ENCODE assay signal across 10 cellular contexts in genomic region chr5:112529525-112529924, GRCh38.
DNase-seq lines count a peak whose midpoint lies in the region; ATAC-seq and TF ChIP-seq lines count a peak whose summit lies in the region.
"Had no signal": no experiment of that assay in that cellular context is flagged by ENCODE, and none has a peak within 500 bp of the region (broad histone marks: within the 10 kb centered on the region; RNA-seq: fewer than 3 reads in every experiment).

No MANE protein-coding gene starts in this region.

- no peaks in the 10 kb centered on the region for H3K36me3 ChIP-seq in mesenchymal stem cell (ENCODE audit: control insufficient read depth in 1 of 2, insufficient read depth in 2 of 2, low read depth in 1 of 2, low read length in 2 of 2)

- H3K4me1 ChIP-seq in mesenchymal stem cell (ENCODE audit: control insufficient read depth, insufficient read depth, low read depth, low read length): no peaks in the 10 kb centered on the region

- DNase-seq in NCI-H1092 treated with DMSO at 0.1 percent for 48 hours (lab: John Stamatoyannopoulos, UW) (peak; percentile 19), NCI-H1092 (lab: John Stamatoyannopoulos, UW) (no peak), LNCaP clone FGC (ENCODE audit: low read depth) (no peak), dermis blood vessel endothelial cell (peak; percentile 57), pons (ENCODE audit: low spot score) (peak; percentile 43), mesenchymal stem cell (no peak), dedifferentiated amniotic fluid mesenchymal stem cell (ENCODE audit: extremely low spot score) (no peak)
- DNase-seq: effector memory CD8-positive, alpha-beta T cell; retina had no signal

- no peak overlapping the region for H3K14ac ChIP-seq in mesenchymal stem cell (ENCODE audit: low read length in 2 of 2)

- TF ChIP-seq CTCF in LNCaP clone FGC (IDR thresholded peaks at IDR 0.05; ENCODE audit: control insufficient read depth, extremely low read depth, insufficient read depth): peak; percentile 56

- no peaks in the 10 kb centered on the region for H3K79me1 ChIP-seq in mesenchymal stem cell (replicated peaks; ENCODE audit: low read length, poor library complexity, severe bottlenecking)

- H3K4me3 ChIP-seq in LNCaP clone FGC (ENCODE audit: low read depth, low read length) (no peak overlapping the region), mesenchymal stem cell (ENCODE audit: insufficient read depth in 1 of 2, low read depth in 1 of 2, low read length in 2 of 2) (no peak overlapping the region)

- H4K91ac ChIP-seq in mesenchymal stem cell (ENCODE audit: low read length): no peak overlapping the region

- no peak overlapping the region for H3K23ac ChIP-seq in mesenchymal stem cell (ENCODE audit: low read length in 2 of 2)

- H3K27me3 ChIP-seq in mesenchymal stem cell (ENCODE audit: control insufficient read depth in 1 of 2, insufficient read depth in 1 of 2, low read length in 2 of 2): no peaks in the 10 kb centered on the region

- H2AFZ ChIP-seq in mesenchymal stem cell (ENCODE audit: low read depth, low read length): no peak overlapping the region

- no peak overlapping the region for H2BK12ac ChIP-seq in mesenchymal stem cell (ENCODE audit: low read length in 2 of 2)

- H3K4ac ChIP-seq in mesenchymal stem cell (ENCODE audit: low read depth in 1 of 2, low read length in 2 of 2): no peak overlapping the region

- H2AK5ac ChIP-seq in mesenchymal stem cell (ENCODE audit: low read length, severe bottlenecking): no peak overlapping the region

- WGBS in mesenchymal stem cell: 36% methylated on average over 5 of the region's 5 CpGs

- H4K8ac ChIP-seq in mesenchymal stem cell (ENCODE audit: low read length): no peak overlapping the region

- ATAC-seq in HG03025 (IDR thresholded peaks at IDR 0.05; ENCODE audit: low FRiP score, unreplicated experiment): no peak
- ATAC-seq: effector memory CD8-positive, alpha-beta T cell had no signal

- no peak overlapping the region for H3K9ac ChIP-seq in mesenchymal stem cell (ENCODE audit: low read length)

- no peaks in the 10 kb centered on the region for H3K9me3 ChIP-seq in mesenchymal stem cell (ENCODE audit: control insufficient read depth, low read length)

- no peak overlapping the region for H3K27ac ChIP-seq in mesenchymal stem cell (ENCODE audit: low read length, poor library complexity, severe bottlenecking)

- H2BK15ac ChIP-seq in mesenchymal stem cell (ENCODE audit: low read depth, poor library complexity, severe bottlenecking): no peak overlapping the region

- H2BK120ac ChIP-seq in mesenchymal stem cell (ENCODE audit: low read depth, low read length): no peak overlapping the region

- no peak overlapping the region for H3K18ac ChIP-seq in mesenchymal stem cell (ENCODE audit: low read depth in 1 of 2, low read length in 2 of 2)

- H3K4me2 ChIP-seq in mesenchymal stem cell (ENCODE audit: low read length, poor library complexity, severe bottlenecking): no peak overlapping the region

- no peak overlapping the region for H2BK5ac ChIP-seq in mesenchymal stem cell (ENCODE audit: low read depth, low read length, poor library complexity, severe bottlenecking)

Comparison
In these comparisons a context has a peak if more than half of its experiments do, and no peak if none do; other contexts are left out.
1. DNase-seq: peak in NCI-H1092 treated with DMSO at 0.1 percent for 48 hours (single experiment), dermis blood vessel endothelial cell (single experiment) and pons (single experiment); none in NCI-H1092 (single experiment), LNCaP clone FGC (single experiment), mesenchymal stem cell (single experiment) and dedifferentiated amniotic fluid mesenchymal stem cell (single experiment).